18 cellular contexts compared by ENCODE assay signal in genomic region chr5:170169996-170170395, GRCh38.
DNase-seq lines count a peak whose midpoint lies in the region; ATAC-seq and TF ChIP-seq lines count a peak whose summit lies in the region.
"Had no signal": no experiment of that assay in that cellular context is flagged by ENCODE, and none has a peak within 500 bp of the region (broad histone marks: within the 10 kb centered on the region; RNA-seq: fewer than 3 reads in every experiment).

No MANE protein-coding gene starts in this region.

- CTCF ChIA-PET in WTC11 (lab: Charles Lee) = no interaction called here

- H3K27me3 Mint-ChIP-seq in endothelial cell (ENCODE audit: unreplicated experiment) = peaks cover 2% of the 10 kb centered on the region
- no peaks in the 10 kb centered on the region for H3K27me3 Mint-ChIP-seq in WTC11 (ENCODE audit: low read depth)
- peaks cover 34 to 72% of the 10 kb centered on the region in 2 donors for H3K27me3 Mint-ChIP-seq in effector memory CD8-positive, alpha-beta T cell
- H3K27me3 Mint-ChIP-seq in activated naive CD8-positive, alpha-beta T cell treated with anti-CD3 and anti-CD28 coated beads, Interleukin-2, amount 50 U/mL, for 24 hours = no peaks in the 10 kb centered on the region

- TF ChIP-seq CTCF in endothelial cell (IDR thresholded peaks at IDR 0.05; ENCODE audit: unreplicated experiment) (no peak), WTC11 (IDR thresholded peaks at IDR 0.05) (no peak)

- no peak for ATAC-seq in WTC11
- no peak for ATAC-seq in effector memory CD8-positive, alpha-beta T cell (replicated peaks)
- no peak for ATAC-seq in activated naive CD8-positive, alpha-beta T cell treated with anti-CD3 and anti-CD28 coated beads, Interleukin-2, amount 50 U/mL, for 24 hours
- ATAC-seq: A549, GM12878 had no signal

- peaks cover 45% of the 10 kb centered on the region for H3K4me1 Mint-ChIP-seq in endothelial cell (ENCODE audit: unreplicated experiment)
- H3K4me1 Mint-ChIP-seq in WTC11 = no peaks in the 10 kb centered on the region
- H3K4me1 Mint-ChIP-seq in effector memory CD8-positive, alpha-beta T cell (ENCODE audit: low read depth in 2 of 2) = peaks cover 0 to 2% of the 10 kb centered on the region in 2 donors
- no peaks in the 10 kb centered on the region for H3K4me1 Mint-ChIP-seq in activated naive CD8-positive, alpha-beta T cell treated with anti-CD3 and anti-CD28 coated beads, Interleukin-2, amount 50 U/mL, for 24 hours
- H3K4me1 Mint-ChIP-seq: CD4-positive, alpha-beta memory T cell had no signal

- H3K9me3 Mint-ChIP-seq in endothelial cell (ENCODE audit: unreplicated experiment) = no peaks in the 10 kb centered on the region
- H3K9me3 Mint-ChIP-seq in WTC11 = peaks cover 4% of the 10 kb centered on the region
- H3K9me3 Mint-ChIP-seq in effector memory CD8-positive, alpha-beta T cell = no peaks in the 10 kb centered on the region
- no peaks in the 10 kb centered on the region for H3K9me3 Mint-ChIP-seq in activated naive CD8-positive, alpha-beta T cell treated with anti-CD3 and anti-CD28 coated beads, Interleukin-2, amount 50 U/mL, for 24 hours
- H3K9me3 Mint-ChIP-seq: CD4-positive, alpha-beta memory T cell; IgD-negative memory B cell had no signal

- POLR2A ChIA-PET in WTC11 (lab: Charles Lee) = no interaction called here

- peak; percentile 94 for DNase-seq in DMS 273 (lab: John Stamatoyannopoulos, UW; ENCODE audit: unreplicated experiment)
- peak; percentile 10 for DNase-seq in LoVo (ENCODE audit: low spot score)
- DNase-seq in NCI-H526 treated with DMSO at 0.1 percent for 48 hours (lab: John Stamatoyannopoulos, UW) = peak; percentile 6
- DNase-seq in endothelial cell (ENCODE audit: low spot score) = no peak
- no peak for DNase-seq in WTC11 (ENCODE audit: low spot score)
- DNase-seq in effector memory CD8-positive, alpha-beta T cell = no peak
- no peak for DNase-seq in activated naive CD8-positive, alpha-beta T cell treated with anti-CD3 and anti-CD28 coated beads, Interleukin-2, amount 50 U/mL, for 24 hours
- DNase-seq: CD4-positive, alpha-beta memory T cell; DMS53; EL; GM23248; HCEC 1CT; Kasumi-1; NCI-H1105; NCI-H345 had no signal

- peak overlapping the region; percentile 76 for H3K4me3 Mint-ChIP-seq in endothelial cell (ENCODE audit: unreplicated experiment)
- no peak overlapping the region for H3K4me3 Mint-ChIP-seq in WTC11
- no peak overlapping the region for H3K4me3 Mint-ChIP-seq in effector memory CD8-positive, alpha-beta T cell
- no peak overlapping the region for H3K4me3 Mint-ChIP-seq in activated naive CD8-positive, alpha-beta T cell treated with anti-CD3 and anti-CD28 coated beads, Interleukin-2, amount 50 U/mL, for 24 hours
- H3K4me3 Mint-ChIP-seq: CD4-positive, alpha-beta memory T cell had no signal

- peaks cover 3% of the 10 kb centered on the region for H3K36me3 Mint-ChIP-seq in endothelial cell (ENCODE audit: low read depth, unreplicated experiment)
- H3K36me3 Mint-ChIP-seq in WTC11 = no peaks in the 10 kb centered on the region
- no peaks in the 10 kb centered on the region for H3K36me3 Mint-ChIP-seq in effector memory CD8-positive, alpha-beta T cell (ENCODE audit: insufficient read depth)
- no peaks in the 10 kb centered on the region for H3K36me3 Mint-ChIP-seq in activated naive CD8-positive, alpha-beta T cell treated with anti-CD3 and anti-CD28 coated beads, Interleukin-2, amount 50 U/mL, for 24 hours (ENCODE audit: low read depth)
- H3K36me3 Mint-ChIP-seq: CD4-positive, alpha-beta memory T cell had no signal

- H3K27ac Mint-ChIP-seq in endothelial cell (ENCODE audit: unreplicated experiment) (peak overlapping the region; percentile 65), WTC11 (no peak overlapping the region)
- H3K27ac Mint-ChIP-seq in effector memory CD8-positive, alpha-beta T cell = no peak overlapping the region
- no peak overlapping the region for H3K27ac Mint-ChIP-seq in activated naive CD8-positive, alpha-beta T cell treated with anti-CD3 and anti-CD28 coated beads, Interleukin-2, amount 50 U/mL, for 24 hours
- H3K27ac Mint-ChIP-seq: CD4-positive, alpha-beta memory T cell; IgD-negative memory B cell had no signal

TF ChIP-seq in WTC11, 78 proteins besides CTCF, POLR2A, EP300 and RAD21 (continues in another document):
- no peak for TF ChIP-seq FOXJ3 (CRISPR knock-in tag; IDR thresholded peaks at IDR 0.05; ENCODE audit: borderline replicate concordance)
- TF ChIP-seq, protein P1, sequence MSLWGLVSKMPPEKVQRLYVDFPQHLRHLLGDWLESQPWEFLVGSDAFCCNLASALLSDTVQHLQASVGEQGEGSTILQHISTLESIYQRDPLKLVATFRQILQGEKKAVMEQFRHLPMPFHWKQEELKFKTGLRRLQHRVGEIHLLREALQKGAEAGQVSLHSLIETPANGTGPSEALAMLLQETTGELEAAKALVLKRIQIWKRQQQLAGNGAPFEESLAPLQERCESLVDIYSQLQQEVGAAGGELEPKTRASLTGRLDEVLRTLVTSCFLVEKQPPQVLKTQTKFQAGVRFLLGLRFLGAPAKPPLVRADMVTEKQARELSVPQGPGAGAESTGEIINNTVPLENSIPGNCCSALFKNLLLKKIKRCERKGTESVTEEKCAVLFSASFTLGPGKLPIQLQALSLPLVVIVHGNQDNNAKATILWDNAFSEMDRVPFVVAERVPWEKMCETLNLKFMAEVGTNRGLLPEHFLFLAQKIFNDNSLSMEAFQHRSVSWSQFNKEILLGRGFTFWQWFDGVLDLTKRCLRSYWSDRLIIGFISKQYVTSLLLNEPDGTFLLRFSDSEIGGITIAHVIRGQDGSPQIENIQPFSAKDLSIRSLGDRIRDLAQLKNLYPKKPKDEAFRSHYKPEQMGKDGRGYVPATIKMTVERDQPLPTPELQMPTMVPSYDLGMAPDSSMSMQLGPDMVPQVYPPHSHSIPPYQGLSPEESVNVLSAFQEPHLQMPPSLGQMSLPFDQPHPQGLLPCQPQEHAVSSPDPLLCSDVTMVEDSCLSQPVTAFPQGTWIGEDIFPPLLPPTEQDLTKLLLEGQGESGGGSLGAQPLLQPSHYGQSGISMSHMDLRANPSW (CRISPR knock-in tag; conservative IDR thresholded peaks at IDR 0.05; ENCODE audit: low read depth) = no peak
- no peak for TF ChIP-seq ZNF671 (CRISPR knock-in tag; IDR thresholded peaks at IDR 0.05)
- TF ChIP-seq ESRRA (CRISPR knock-in tag; IDR thresholded peaks at IDR 0.05; ENCODE audit: borderline replicate concordance) = no peak
- TF ChIP-seq, protein P2, sequence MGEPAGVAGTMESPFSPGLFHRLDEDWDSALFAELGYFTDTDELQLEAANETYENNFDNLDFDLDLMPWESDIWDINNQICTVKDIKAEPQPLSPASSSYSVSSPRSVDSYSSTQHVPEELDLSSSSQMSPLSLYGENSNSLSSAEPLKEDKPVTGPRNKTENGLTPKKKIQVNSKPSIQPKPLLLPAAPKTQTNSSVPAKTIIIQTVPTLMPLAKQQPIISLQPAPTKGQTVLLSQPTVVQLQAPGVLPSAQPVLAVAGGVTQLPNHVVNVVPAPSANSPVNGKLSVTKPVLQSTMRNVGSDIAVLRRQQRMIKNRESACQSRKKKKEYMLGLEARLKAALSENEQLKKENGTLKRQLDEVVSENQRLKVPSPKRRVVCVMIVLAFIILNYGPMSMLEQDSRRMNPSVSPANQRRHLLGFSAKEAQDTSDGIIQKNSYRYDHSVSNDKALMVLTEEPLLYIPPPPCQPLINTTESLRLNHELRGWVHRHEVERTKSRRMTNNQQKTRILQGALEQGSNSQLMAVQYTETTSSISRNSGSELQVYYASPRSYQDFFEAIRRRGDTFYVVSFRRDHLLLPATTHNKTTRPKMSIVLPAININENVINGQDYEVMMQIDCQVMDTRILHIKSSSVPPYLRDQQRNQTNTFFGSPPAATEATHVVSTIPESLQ (CRISPR knock-in tag; IDR thresholded peaks at IDR 0.05) = no peak
- TF ChIP-seq, protein P3, sequence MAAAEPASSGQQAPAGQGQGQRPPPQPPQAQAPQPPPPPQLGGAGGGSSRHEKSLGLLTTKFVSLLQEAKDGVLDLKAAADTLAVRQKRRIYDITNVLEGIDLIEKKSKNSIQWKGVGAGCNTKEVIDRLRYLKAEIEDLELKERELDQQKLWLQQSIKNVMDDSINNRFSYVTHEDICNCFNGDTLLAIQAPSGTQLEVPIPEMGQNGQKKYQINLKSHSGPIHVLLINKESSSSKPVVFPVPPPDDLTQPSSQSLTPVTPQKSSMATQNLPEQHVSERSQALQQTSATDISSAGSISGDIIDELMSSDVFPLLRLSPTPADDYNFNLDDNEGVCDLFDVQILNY (CRISPR knock-in tag; IDR thresholded peaks at IDR 0.05) = no peak
- no peak for TF ChIP-seq SOX15 (CRISPR knock-in tag; IDR thresholded peaks at IDR 0.05)
- TF ChIP-seq, protein P4, sequence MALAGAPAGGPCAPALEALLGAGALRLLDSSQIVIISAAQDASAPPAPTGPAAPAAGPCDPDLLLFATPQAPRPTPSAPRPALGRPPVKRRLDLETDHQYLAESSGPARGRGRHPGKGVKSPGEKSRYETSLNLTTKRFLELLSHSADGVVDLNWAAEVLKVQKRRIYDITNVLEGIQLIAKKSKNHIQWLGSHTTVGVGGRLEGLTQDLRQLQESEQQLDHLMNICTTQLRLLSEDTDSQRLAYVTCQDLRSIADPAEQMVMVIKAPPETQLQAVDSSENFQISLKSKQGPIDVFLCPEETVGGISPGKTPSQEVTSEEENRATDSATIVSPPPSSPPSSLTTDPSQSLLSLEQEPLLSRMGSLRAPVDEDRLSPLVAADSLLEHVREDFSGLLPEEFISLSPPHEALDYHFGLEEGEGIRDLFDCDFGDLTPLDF (CRISPR knock-in tag; IDR thresholded peaks at IDR 0.05) = no peak
- no peak for TF ChIP-seq TCF7 (CRISPR knock-in tag; IDR thresholded peaks at IDR 0.05; ENCODE audit: low read depth)
- no peak for TF ChIP-seq NR1H2 (CRISPR knock-in tag; IDR thresholded peaks at IDR 0.05)
- no peak for TF ChIP-seq CREB1 (CRISPR knock-in tag; IDR thresholded peaks at IDR 0.05)
- no peak for TF ChIP-seq USF2 (CRISPR knock-in tag; IDR thresholded peaks at IDR 0.05)
- no peak for TF ChIP-seq TP53 (CRISPR knock-in tag; IDR thresholded peaks at IDR 0.05)
- TF ChIP-seq SMAD3 (CRISPR knock-in tag; IDR thresholded peaks at IDR 0.05; ENCODE audit: borderline replicate concordance) = no peak
- TF ChIP-seq CDX4 (CRISPR knock-in tag; IDR thresholded peaks at IDR 0.05; ENCODE audit: borderline replicate concordance) = no peak

Comparison
In these comparisons a context has a peak if more than half of its experiments do, and no peak if none do; other contexts are left out.
1. DNase-seq: peak in DMS 273 (single experiment), LoVo (single experiment) and NCI-H526 treated with DMSO at 0.1 percent for 48 hours (single experiment); none in endothelial cell (single experiment), WTC11 (single experiment), effector memory CD8-positive, alpha-beta T cell (0 of 3) and activated naive CD8-positive, alpha-beta T cell treated with anti-CD3 and anti-CD28 coated beads, Interleukin-2, amount 50 U/mL, for 24 hours (single experiment).